In the genomic region with DNA sequence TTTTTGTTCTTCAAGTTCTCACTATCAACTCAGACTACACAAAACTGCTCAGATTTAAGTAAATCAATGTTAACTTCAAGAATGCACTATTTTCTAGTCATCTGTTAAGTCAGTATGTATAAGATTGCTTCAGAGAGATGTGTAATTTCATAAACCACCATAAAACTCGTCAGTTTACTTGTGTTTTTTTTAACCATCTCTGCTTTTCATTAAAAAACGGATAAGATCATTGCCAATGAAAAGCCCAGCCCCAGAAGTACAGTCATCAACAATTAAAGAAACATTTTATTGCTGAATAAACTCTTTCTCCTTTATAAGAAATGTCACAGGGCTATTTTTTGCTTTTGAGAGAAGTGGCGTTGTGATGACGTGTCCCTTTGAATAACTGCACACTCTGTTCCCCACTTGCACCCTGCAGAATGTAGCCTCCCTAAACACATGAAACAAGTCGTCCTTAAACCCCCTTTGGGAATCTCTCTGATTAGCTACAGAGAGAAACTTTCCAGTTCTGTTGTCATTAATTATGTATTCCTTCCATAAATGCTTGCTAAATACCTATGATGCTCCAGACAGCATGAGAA, we compare ENCODE assay signal across 18 cellular contexts.
DNase-seq lines count a peak whose midpoint lies in the region; ATAC-seq and TF ChIP-seq lines count a peak whose summit lies in the region.
"Had no signal": no experiment of that assay in that cellular context is flagged by ENCODE, and none has a peak within 500 bp of the region (broad histone marks: within the 10 kb centered on the region; RNA-seq: fewer than 3 reads in every experiment).

No MANE protein-coding gene starts in this region.

- no peak overlapping the region for H3K27ac ChIP-seq in osteoblast (ENCODE audit: low read depth, low read length)
- H3K27ac ChIP-seq: PC-9, RWPE1, SK-N-MC had no signal

- H3K27me3 ChIP-seq in osteoblast (ENCODE audit: insufficient read depth, low read length): no peaks in the 10 kb centered on the region

- H2AFZ ChIP-seq in osteoblast (ENCODE audit: low read length): peak overlapping the region; percentile 8
- H2AFZ ChIP-seq: PC-9 had no signal

- H3K36me3 ChIP-seq in osteoblast (ENCODE audit: insufficient read depth, low read length): no peaks in the 10 kb centered on the region

- DNase-seq in AG10803 (ENCODE audit: low read depth) (peak; percentile 44), GM03348 (ENCODE audit: low spot score) (peak; percentile 13), fibroblast of gingiva (ENCODE audit: low read depth) (peak; percentile 77), osteoblast (ENCODE audit: insufficient read length, low spot score, missing footprints) (no peak), DMS 273 treated with DMSO at 0.1 percent for 48 hours (lab: John Stamatoyannopoulos, UW) (no peak), GOT3 (lab: John Stamatoyannopoulos, UW) (no peak)
- DNase-seq: DND-41, KG1, NCI-H1092, NCI-H1436, NCI-H2029, NCI-H2227 treated with DMSO at 0.1 percent for 48 hours, NCI-H510A, PC-9, SHP77 treated with DMSO at 0.1 percent for 48 hours had no signal

- no peaks in the 10 kb centered on the region for H3K9me3 ChIP-seq in osteoblast (ENCODE audit: low read depth, low read length)

- H3K4me3 ChIP-seq in AG10803 (ENCODE audit: low read length): no peak overlapping the region
- no peak overlapping the region for H3K4me3 ChIP-seq in osteoblast (ENCODE audit: insufficient read depth, low read length)
- H3K4me3 ChIP-seq: PC-9, SK-N-MC had no signal

- no peak for ATAC-seq in GM19395 (IDR thresholded peaks at IDR 0.05; ENCODE audit: unreplicated experiment)

- H4K20me1 ChIP-seq in osteoblast (ENCODE audit: insufficient read depth, low read length): no peaks in the 10 kb centered on the region

- peaks cover 14% of the 10 kb centered on the region for H3K4me1 ChIP-seq in osteoblast (ENCODE audit: insufficient read depth, low read length)

- TF ChIP-seq CTCF in AG10803 (conservative IDR thresholded peaks at IDR 0.05; ENCODE audit: low read length) (no peak), osteoblast (IDR thresholded peaks at IDR 0.05; ENCODE audit: extremely low read depth, low read depth, low read length) (no peak)

- H3K4me2 ChIP-seq in osteoblast (ENCODE audit: insufficient read depth, low read length): peak overlapping the region; percentile 3
- H3K4me2 ChIP-seq: PC-9 had no signal

- H3K79me2 ChIP-seq in osteoblast (ENCODE audit: insufficient read depth, low read length): no peaks in the 10 kb centered on the region

Comparison
In these comparisons a context has a peak if more than half of its experiments do, and no peak if none do; other contexts are left out.
1. DNase-seq: peak in AG10803 (single experiment), GM03348 (single experiment) and fibroblast of gingiva (single experiment); none in osteoblast (single experiment), DMS 273 treated with DMSO at 0.1 percent for 48 hours (single experiment) and GOT3 (single experiment).